1 cellular context compared by ENCODE assay signal in the genomic region with DNA sequence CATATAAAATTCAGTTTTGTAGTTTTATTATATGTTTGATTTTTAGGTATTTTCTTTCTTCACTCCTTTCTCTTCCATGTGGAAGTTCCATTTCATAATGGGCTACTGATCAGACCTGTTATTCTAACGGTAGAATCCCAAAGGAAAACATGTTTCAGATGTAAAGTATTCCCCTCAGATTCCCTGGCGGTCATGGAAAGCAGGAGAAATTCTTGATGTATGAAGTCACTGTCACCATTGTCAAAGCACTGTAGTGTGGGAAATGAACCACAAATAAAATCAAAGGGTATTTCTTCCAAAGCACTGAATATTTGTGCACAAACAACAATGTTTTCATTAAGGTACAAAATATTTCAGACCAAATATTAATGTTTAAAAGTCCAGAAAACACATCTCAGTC.
TF ChIP-seq lines count a peak whose summit lies in the region.

No MANE protein-coding gene starts in this region.

TF ChIP-seq in WTC11, 78 proteins besides CTCF, POLR2A, EP300 and RAD21 (continued from another document):
- TF ChIP-seq, protein P1, sequence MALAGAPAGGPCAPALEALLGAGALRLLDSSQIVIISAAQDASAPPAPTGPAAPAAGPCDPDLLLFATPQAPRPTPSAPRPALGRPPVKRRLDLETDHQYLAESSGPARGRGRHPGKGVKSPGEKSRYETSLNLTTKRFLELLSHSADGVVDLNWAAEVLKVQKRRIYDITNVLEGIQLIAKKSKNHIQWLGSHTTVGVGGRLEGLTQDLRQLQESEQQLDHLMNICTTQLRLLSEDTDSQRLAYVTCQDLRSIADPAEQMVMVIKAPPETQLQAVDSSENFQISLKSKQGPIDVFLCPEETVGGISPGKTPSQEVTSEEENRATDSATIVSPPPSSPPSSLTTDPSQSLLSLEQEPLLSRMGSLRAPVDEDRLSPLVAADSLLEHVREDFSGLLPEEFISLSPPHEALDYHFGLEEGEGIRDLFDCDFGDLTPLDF (CRISPR knock-in tag; IDR thresholded peaks at IDR 0.05), result no peak
- TF ChIP-seq ZNF416 (CRISPR knock-in tag; IDR thresholded peaks at IDR 0.05), result no peak
- TF ChIP-seq ZNF219 (CRISPR knock-in tag; IDR thresholded peaks at IDR 0.05; ENCODE audit: borderline replicate concordance), result no peak
- TF ChIP-seq NR1H2 (CRISPR knock-in tag; IDR thresholded peaks at IDR 0.05), result no peak
- no peak for TF ChIP-seq JUN (CRISPR knock-in tag; IDR thresholded peaks at IDR 0.05)
- no peak for TF ChIP-seq GABPB1 (CRISPR knock-in tag; IDR thresholded peaks at IDR 0.05)
- no peak for TF ChIP-seq ZNF317 (CRISPR knock-in tag; IDR thresholded peaks at IDR 0.05; ENCODE audit: borderline replicate concordance, low read depth)
- no peak for TF ChIP-seq ESRRA (CRISPR knock-in tag; IDR thresholded peaks at IDR 0.05; ENCODE audit: borderline replicate concordance)
- TF ChIP-seq, protein P2, sequence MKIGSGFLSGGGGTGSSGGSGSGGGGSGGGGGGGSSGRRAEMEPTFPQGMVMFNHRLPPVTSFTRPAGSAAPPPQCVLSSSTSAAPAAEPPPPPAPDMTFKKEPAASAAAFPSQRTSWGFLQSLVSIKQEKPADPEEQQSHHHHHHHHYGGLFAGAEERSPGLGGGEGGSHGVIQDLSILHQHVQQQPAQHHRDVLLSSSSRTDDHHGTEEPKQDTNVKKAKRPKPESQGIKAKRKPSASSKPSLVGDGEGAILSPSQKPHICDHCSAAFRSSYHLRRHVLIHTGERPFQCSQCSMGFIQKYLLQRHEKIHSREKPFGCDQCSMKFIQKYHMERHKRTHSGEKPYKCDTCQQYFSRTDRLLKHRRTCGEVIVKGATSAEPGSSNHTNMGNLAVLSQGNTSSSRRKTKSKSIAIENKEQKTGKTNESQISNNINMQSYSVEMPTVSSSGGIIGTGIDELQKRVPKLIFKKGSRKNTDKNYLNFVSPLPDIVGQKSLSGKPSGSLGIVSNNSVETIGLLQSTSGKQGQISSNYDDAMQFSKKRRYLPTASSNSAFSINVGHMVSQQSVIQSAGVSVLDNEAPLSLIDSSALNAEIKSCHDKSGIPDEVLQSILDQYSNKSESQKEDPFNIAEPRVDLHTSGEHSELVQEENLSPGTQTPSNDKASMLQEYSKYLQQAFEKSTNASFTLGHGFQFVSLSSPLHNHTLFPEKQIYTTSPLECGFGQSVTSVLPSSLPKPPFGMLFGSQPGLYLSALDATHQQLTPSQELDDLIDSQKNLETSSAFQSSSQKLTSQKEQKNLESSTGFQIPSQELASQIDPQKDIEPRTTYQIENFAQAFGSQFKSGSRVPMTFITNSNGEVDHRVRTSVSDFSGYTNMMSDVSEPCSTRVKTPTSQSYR (CRISPR knock-in tag; IDR thresholded peaks at IDR 0.05), result no peak
TF ChIP-seq in WTC11: peak in this region for 0.
